ENCODE assay signal across 21 cellular contexts in the genomic region with DNA sequence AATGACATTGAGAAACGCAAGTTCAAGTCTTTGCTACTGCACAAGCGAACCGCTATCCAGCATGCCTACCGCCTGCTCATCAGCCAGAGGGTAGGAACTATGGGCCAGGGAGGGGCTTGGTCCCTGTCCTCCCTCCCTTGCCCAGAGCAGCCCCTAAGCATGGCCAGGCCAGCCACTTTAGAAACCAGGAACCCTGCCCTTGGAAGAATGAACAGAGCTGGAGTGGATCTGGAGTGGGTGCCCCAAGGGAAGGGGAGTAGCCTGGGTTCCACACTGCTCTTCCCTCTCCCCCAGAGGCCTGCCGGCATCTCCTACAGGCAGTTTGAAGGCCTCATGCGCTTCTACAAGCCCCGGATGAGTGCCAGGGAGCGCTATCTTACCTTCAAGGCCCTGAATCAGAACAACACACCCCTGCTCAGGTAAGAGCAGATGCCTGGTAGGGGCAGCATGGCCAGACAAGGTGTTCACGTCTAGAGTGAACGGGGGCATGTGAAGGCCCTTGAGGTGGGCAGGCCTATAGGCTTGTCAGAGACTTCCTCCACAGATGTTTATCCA.
"Had no signal": no experiment of that assay in that cellular context is flagged by ENCODE, and none has a peak within 500 bp of the region (broad histone marks: within the 10 kb centered on the region; RNA-seq: fewer than 3 reads in every experiment).

No MANE protein-coding gene starts in this region.

- DNase-seq: activated CD4-positive, alpha-beta T cell treated with anti-CD3 and anti-CD28 coated beads, Interleukin-2, amount 10 ng/mL, durations not matched to agents 24 days and 14 days; activated CD8-positive, alpha-beta T cell treated with anti-CD3 and anti-CD28 coated beads for 36 hours; activated T-cell treated with anti-CD3 and anti-CD28 coated beads, Interleukin-2, amount 50 U/mL, for 1 hour; endodermal cell; foreskin fibroblast; naive thymus-derived CD4-positive, alpha-beta T cell; stimulated activated CD4-positive, alpha-beta T cell treated with anti-CD3 and anti-CD28 coated beads, Interleukin-12 subunit alpha, Interleukin-12 subunit beta, amount 100 ng/mL, for 4 hours; stimulated activated CD4-positive, alpha-beta T cell treated with anti-CD3 and anti-CD28 coated beads, Interleukin-2, amount 100 ng/mL, for 24 hours; stimulated activated naive CD8-positive, alpha-beta T cell treated with anti-CD3 and anti-CD28 coated beads, Interleukin-15, Interleukin-2, amounts not matched to agents 100 U/mL and 50 U/mL, for 24 hours; substantia nigra; T1000; uterus had no signal

- H3K27ac ChIP-seq: cardiac muscle cell, epithelial cell of prostate, hepatocyte, neutrophil, parathyroid adenoma, uterus had no signal

- H3K27ac Mint-ChIP-seq: activated CD4-positive, alpha-beta T cell treated with anti-CD3 and anti-CD28 coated beads, Interleukin-2, amount 10 ng/mL, durations not matched to agents 24 days and 14 days; activated CD8-positive, alpha-beta T cell treated with anti-CD3 and anti-CD28 coated beads for 36 hours; activated naive CD4-positive, alpha-beta T cell treated with anti-CD3 and anti-CD28 coated beads, Interleukin-2, amount 50 U/mL, for 24 hours; endodermal cell had no signal

- H3K36me3 ChIP-seq: cardiac muscle cell, uterus had no signal

- H3K4me3 Mint-ChIP-seq: activated CD4-positive, alpha-beta T cell treated with anti-CD3 and anti-CD28 coated beads, Interleukin-2, amount 10 ng/mL, durations not matched to agents 24 days and 14 days; activated CD8-positive, alpha-beta T cell treated with anti-CD3 and anti-CD28 coated beads for 36 hours; activated naive CD4-positive, alpha-beta T cell treated with anti-CD3 and anti-CD28 coated beads, Interleukin-2, amount 50 U/mL, for 24 hours; endodermal cell; memory B cell; naive thymus-derived CD4-positive, alpha-beta T cell had no signal

- H3K4me3 ChIP-seq: cardiac muscle cell, hepatocyte, tibial artery, uterus had no signal

- H3K9me3 ChIP-seq: neutrophil, tibial artery, uterus had no signal

- H3K9me3 Mint-ChIP-seq: activated CD4-positive, alpha-beta T cell treated with anti-CD3 and anti-CD28 coated beads, Interleukin-2, amount 10 ng/mL, durations not matched to agents 24 days and 14 days; activated CD8-positive, alpha-beta T cell treated with anti-CD3 and anti-CD28 coated beads for 36 hours; activated naive CD4-positive, alpha-beta T cell treated with anti-CD3 and anti-CD28 coated beads, Interleukin-2, amount 50 U/mL, for 24 hours; endodermal cell; memory B cell; naive thymus-derived CD4-positive, alpha-beta T cell had no signal

- H3K4me1 Mint-ChIP-seq: activated naive CD4-positive, alpha-beta T cell treated with anti-CD3 and anti-CD28 coated beads, Interleukin-2, amount 50 U/mL, for 24 hours; endodermal cell; memory B cell had no signal

- H3K27me3 ChIP-seq: cardiac muscle cell, hepatocyte, neutrophil, tibial artery, uterus had no signal

- ATAC-seq: activated CD8-positive, alpha-beta T cell treated with anti-CD3 and anti-CD28 coated beads for 36 hours; left lobe of liver; naive thymus-derived CD4-positive, alpha-beta T cell; stimulated activated naive CD8-positive, alpha-beta T cell treated with anti-CD3 and anti-CD28 coated beads, Interleukin-15, Interleukin-2, amounts not matched to agents 100 U/mL and 50 U/mL, for 24 hours had no signal

- H3K4me1 ChIP-seq: parathyroid adenoma had no signal
